Comparison of ENCODE assay signal across 8 cellular contexts in the genomic region with DNA sequence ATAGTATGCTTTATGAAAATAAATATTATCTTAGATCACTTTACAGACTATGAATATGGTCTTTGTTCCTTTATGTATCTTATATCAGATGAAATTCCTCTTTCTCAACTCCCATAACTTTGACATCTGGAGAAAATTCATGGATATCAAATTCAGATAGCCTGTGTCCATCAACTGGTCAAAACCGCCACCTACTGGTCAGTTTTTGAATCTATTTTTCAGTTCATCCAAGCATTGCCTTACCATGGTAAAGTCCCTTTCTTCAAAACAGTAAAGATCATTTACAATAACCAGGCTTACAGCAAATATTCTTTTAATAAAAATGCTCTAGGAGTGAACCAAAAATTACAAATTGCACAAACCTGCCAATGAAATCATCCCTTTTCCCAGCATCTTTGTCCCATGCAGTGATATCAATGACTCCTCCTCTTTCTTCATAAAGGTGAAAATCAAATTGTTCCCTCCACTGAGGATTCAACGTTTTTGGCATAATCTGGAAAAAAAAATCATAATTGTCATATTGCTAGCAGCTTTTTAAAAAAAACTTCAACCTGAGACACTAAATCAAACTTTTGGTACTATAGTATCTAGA.
DNase-seq lines count a peak whose midpoint lies in the region; ATAC-seq, FAIRE-seq and TF ChIP-seq lines count a peak whose summit lies in the region.

No MANE protein-coding gene starts in this region.

- no peak for FAIRE-seq in A549 (lab: Jason Lieb, UNC)

- TF ChIP-seq RAD21 in A549 (conservative IDR thresholded peaks at IDR 0.05 in 1 of 2, IDR thresholded peaks at IDR 0.05 in 1 of 2): peak; percentile 69 to 71

- H3K4me1 Mint-ChIP-seq in naive thymus-derived CD4-positive, alpha-beta T cell: no peaks in the 10 kb centered on the region

- H3K9me3 ChIP-seq in A549 (no peaks in the 10 kb centered on the region), WERI-Rb-1 (ENCODE audit: severe bottlenecking) (no peaks in the 10 kb centered on the region)
- no peaks in the 10 kb centered on the region for H3K9me3 ChIP-seq in naive thymus-derived CD4-positive, alpha-beta T cell (ENCODE audit: control insufficient read depth in 2 of 3, low read length in 3 of 3)

- intact Hi-C loops in naive thymus-derived CD4-positive, alpha-beta T cell (cut with micrococcal nuclease): no loop called here

- no peaks in the 10 kb centered on the region for H3K27me3 ChIP-seq in WERI-Rb-1 (ENCODE audit: insufficient read depth, low read depth, severe bottlenecking)
- no peaks in the 10 kb centered on the region for H3K27me3 ChIP-seq in naive thymus-derived CD4-positive, alpha-beta T cell (ENCODE audit: control insufficient read depth in 2 of 2, insufficient read depth in 2 of 2, low read length in 2 of 2)

- POLR2A ChIA-PET in A549 (lab: Yijun Ruan, JAX): no interaction called here
- POLR2A ChIA-PET in naive thymus-derived CD4-positive, alpha-beta T cell (lab: Charles Lee): no interaction called here

- TF ChIP-seq POLR2A in A549 (IDR thresholded peaks at IDR 0.05; ENCODE audit: low read length): no peak

- no peak for TF ChIP-seq EP300 in A549 (IDR thresholded peaks at IDR 0.05)

- H3K27ac ChIP-seq in A549: no peak overlapping the region
- no peak overlapping the region for H3K27ac ChIP-seq in WERI-Rb-1
- H3K27ac ChIP-seq in naive thymus-derived CD4-positive, alpha-beta T cell (ENCODE audit: low read depth, low read length): no peak overlapping the region

- no peaks in the 10 kb centered on the region for H3K4me1 ChIP-seq in A549
- no peaks in the 10 kb centered on the region for H3K4me1 ChIP-seq in naive thymus-derived CD4-positive, alpha-beta T cell (ENCODE audit: control insufficient read depth in 2 of 2, insufficient read depth in 2 of 2, low read length in 2 of 2)

- no peak overlapping the region for H3K27ac Mint-ChIP-seq in naive thymus-derived CD4-positive, alpha-beta T cell

- H3K36me3 ChIP-seq in WERI-Rb-1: no peaks in the 10 kb centered on the region
- H3K36me3 ChIP-seq in naive thymus-derived CD4-positive, alpha-beta T cell (ENCODE audit: control insufficient read depth in 2 of 3, insufficient read depth in 3 of 3, low read length in 3 of 3): no peaks in the 10 kb centered on the region

- no peak overlapping the region for H3K4me3 Mint-ChIP-seq in naive thymus-derived CD4-positive, alpha-beta T cell

- ATAC-seq in A549 (peak; percentile 83 to 85), HG03521 (IDR thresholded peaks at IDR 0.05; ENCODE audit: unreplicated experiment) (no peak), HG03520 (IDR thresholded peaks at IDR 0.05; ENCODE audit: unreplicated experiment) (no peak)
- no peak for ATAC-seq in naive thymus-derived CD4-positive, alpha-beta T cell

- no peaks in the 10 kb centered on the region for H3K36me3 Mint-ChIP-seq in naive thymus-derived CD4-positive, alpha-beta T cell

- no peak overlapping the region for H3K4me2 ChIP-seq in A549

- TF ChIP-seq CTCF in A549 (IDR thresholded peaks at IDR 0.05): peak; percentile 79
- TF ChIP-seq CTCF in WERI-Rb-1 (IDR thresholded peaks at IDR 0.05; ENCODE audit: low read depth, low read length): peak; percentile 62; the same call in 1 of the 2 replicates

- H3K27me3 Mint-ChIP-seq in naive thymus-derived CD4-positive, alpha-beta T cell: peaks cover 0 to 4% (median 0%) of the 10 kb centered on the region in 5 donors

- WGBS in A549 (ENCODE audit: missing lambda C conversion rate): 2% methylated on average over 2 of the region's 2 CpGs

- H3K4me3 ChIP-seq in A549 (no peak overlapping the region), WERI-Rb-1 (ENCODE audit: low read depth, low read length) (no peak overlapping the region)
- no peak overlapping the region for H3K4me3 ChIP-seq in naive thymus-derived CD4-positive, alpha-beta T cell (ENCODE audit: low read length)

- CTCF ChIA-PET in A549 (lab: Yijun Ruan, JAX): interaction anchor here (0.6 to 0.9 kb wide), 2 partner anchors 19 to 1228 kb away, joined by 3 read pairs; no protein-coding TSS in a partner anchor
- CTCF ChIA-PET in naive thymus-derived CD4-positive, alpha-beta T cell (lab: Charles Lee): no interaction called here

- DNase-seq in A549 (ENCODE audit: low read depth in 1 of 2, low spot score in 1 of 2): peak; percentile 28 to 42
- DNase-seq in ELR (ENCODE audit: low read depth): peak; percentile 64
- peak; percentile 23 for DNase-seq in HS-5 (ENCODE audit: low read depth)
- DNase-seq in WERI-Rb-1: peak; percentile 13
- DNase-seq in iPS-NIHi11 (ENCODE audit: low spot score): peak; percentile 27
- no peak for DNase-seq in naive thymus-derived CD4-positive, alpha-beta T cell

- no peaks in the 10 kb centered on the region for H3K9me3 Mint-ChIP-seq in naive thymus-derived CD4-positive, alpha-beta T cell

TF ChIP-seq in A549, 52 proteins besides CTCF, POLR2A, EP300 and RAD21:
- no peak for TF ChIP-seq MAZ (IDR thresholded peaks at IDR 0.05; ENCODE audit: borderline replicate concordance, low read depth, low read length)
- peak; percentile 37; the same call in 1 of the 3 replicates for TF ChIP-seq SMC3 (IDR thresholded peaks at IDR 0.05)

Comparison
In these comparisons a context has a peak if more than half of its experiments do, and no peak if none do; other contexts are left out.
1. ATAC-seq: peak in A549 (2 of 2); none in HG03521 (single experiment), HG03520 (single experiment) and naive thymus-derived CD4-positive, alpha-beta T cell (single experiment).
2. DNase-seq: peak in A549 (2 of 2), ELR (single experiment), HS-5 (single experiment), WERI-Rb-1 (single experiment) and iPS-NIHi11 (single experiment); none in naive thymus-derived CD4-positive, alpha-beta T cell (0 of 9).